In genomic region chr1:110087812-110088738, GRCh38 we compare ENCODE assay signal across 2 cellular contexts.
TF ChIP-seq lines count a peak whose summit lies in the region.

No MANE protein-coding gene starts in this region.

TF ChIP-seq in WTC11, 78 proteins besides CTCF, POLR2A, EP300 and RAD21 (continues in another document):
- TF ChIP-seq, protein P1, sequence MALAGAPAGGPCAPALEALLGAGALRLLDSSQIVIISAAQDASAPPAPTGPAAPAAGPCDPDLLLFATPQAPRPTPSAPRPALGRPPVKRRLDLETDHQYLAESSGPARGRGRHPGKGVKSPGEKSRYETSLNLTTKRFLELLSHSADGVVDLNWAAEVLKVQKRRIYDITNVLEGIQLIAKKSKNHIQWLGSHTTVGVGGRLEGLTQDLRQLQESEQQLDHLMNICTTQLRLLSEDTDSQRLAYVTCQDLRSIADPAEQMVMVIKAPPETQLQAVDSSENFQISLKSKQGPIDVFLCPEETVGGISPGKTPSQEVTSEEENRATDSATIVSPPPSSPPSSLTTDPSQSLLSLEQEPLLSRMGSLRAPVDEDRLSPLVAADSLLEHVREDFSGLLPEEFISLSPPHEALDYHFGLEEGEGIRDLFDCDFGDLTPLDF (CRISPR knock-in tag; IDR thresholded peaks at IDR 0.05): no peak
- TF ChIP-seq ZBTB43 (CRISPR knock-in tag; IDR thresholded peaks at IDR 0.05): no peak
- TF ChIP-seq JUN (CRISPR knock-in tag; IDR thresholded peaks at IDR 0.05): no peak
- TF ChIP-seq EMX1 (CRISPR knock-in tag; IDR thresholded peaks at IDR 0.05): no peak
- TF ChIP-seq, protein P2, sequence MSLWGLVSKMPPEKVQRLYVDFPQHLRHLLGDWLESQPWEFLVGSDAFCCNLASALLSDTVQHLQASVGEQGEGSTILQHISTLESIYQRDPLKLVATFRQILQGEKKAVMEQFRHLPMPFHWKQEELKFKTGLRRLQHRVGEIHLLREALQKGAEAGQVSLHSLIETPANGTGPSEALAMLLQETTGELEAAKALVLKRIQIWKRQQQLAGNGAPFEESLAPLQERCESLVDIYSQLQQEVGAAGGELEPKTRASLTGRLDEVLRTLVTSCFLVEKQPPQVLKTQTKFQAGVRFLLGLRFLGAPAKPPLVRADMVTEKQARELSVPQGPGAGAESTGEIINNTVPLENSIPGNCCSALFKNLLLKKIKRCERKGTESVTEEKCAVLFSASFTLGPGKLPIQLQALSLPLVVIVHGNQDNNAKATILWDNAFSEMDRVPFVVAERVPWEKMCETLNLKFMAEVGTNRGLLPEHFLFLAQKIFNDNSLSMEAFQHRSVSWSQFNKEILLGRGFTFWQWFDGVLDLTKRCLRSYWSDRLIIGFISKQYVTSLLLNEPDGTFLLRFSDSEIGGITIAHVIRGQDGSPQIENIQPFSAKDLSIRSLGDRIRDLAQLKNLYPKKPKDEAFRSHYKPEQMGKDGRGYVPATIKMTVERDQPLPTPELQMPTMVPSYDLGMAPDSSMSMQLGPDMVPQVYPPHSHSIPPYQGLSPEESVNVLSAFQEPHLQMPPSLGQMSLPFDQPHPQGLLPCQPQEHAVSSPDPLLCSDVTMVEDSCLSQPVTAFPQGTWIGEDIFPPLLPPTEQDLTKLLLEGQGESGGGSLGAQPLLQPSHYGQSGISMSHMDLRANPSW (CRISPR knock-in tag; conservative IDR thresholded peaks at IDR 0.05; ENCODE audit: low read depth): no peak
- TF ChIP-seq ELF4 (CRISPR knock-in tag; IDR thresholded peaks at IDR 0.05; ENCODE audit: low read depth): no peak
- TF ChIP-seq IRF2 (CRISPR knock-in tag; IDR thresholded peaks at IDR 0.05; ENCODE audit: borderline replicate concordance, low read depth): no peak
- TF ChIP-seq SMAD3 (CRISPR knock-in tag; IDR thresholded peaks at IDR 0.05; ENCODE audit: borderline replicate concordance): no peak
- TF ChIP-seq ZNF263 (CRISPR knock-in tag; IDR thresholded peaks at IDR 0.05; ENCODE audit: low read depth): no peak
- TF ChIP-seq PRDM15 (CRISPR knock-in tag; IDR thresholded peaks at IDR 0.05): no peak
- no peak for TF ChIP-seq ZNF232 (CRISPR knock-in tag; IDR thresholded peaks at IDR 0.05)
- TF ChIP-seq, protein P3, sequence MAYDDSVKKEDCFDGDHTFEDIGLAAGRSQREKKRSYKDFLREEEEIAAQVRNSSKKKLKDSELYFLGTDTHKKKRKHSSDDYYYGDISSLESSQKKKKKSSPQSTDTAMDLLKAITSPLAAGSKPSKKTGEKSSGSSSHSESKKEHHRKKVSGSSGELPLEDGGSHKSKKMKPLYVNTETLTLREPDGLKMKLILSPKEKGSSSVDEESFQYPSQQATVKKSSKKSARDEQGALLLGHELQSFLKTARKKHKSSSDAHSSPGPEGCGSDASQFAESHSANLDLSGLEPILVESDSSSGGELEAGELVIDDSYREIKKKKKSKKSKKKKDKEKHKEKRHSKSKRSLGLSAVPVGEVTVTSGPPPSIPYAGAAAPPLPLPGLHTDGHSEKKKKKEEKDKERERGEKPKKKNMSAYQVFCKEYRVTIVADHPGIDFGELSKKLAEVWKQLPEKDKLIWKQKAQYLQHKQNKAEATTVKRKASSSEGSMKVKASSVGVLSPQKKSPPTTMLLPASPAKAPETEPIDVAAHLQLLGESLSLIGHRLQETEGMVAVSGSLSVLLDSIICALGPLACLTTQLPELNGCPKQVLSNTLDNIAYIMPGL (CRISPR knock-in tag; IDR thresholded peaks at IDR 0.05): no peak
- TF ChIP-seq FOXJ3 (CRISPR knock-in tag; IDR thresholded peaks at IDR 0.05; ENCODE audit: borderline replicate concordance): no peak
- no peak for TF ChIP-seq OVOL2 (CRISPR knock-in tag; IDR thresholded peaks at IDR 0.05; ENCODE audit: borderline replicate concordance)
- no peak for TF ChIP-seq ATF1 (CRISPR knock-in tag; IDR thresholded peaks at IDR 0.05)
- TF ChIP-seq, protein P4, sequence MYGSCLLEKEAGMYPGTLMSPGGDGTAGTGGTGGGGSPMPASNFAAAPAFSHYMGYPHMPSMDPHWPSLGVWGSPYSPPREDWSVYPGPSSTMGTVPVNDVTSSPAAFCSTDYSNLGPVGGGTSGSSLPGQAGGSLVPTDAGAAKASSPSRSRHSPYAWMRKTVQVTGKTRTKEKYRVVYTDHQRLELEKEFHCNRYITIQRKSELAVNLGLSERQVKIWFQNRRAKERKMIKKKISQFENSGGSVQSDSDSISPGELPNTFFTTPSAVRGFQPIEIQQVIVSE (CRISPR knock-in tag; IDR thresholded peaks at IDR 0.05; ENCODE audit: borderline replicate concordance): no peak
- no peak for TF ChIP-seq CBFB (CRISPR knock-in tag; IDR thresholded peaks at IDR 0.05; ENCODE audit: low read depth)

TF ChIP-seq in H1, 55 proteins besides CTCF, POLR2A, EP300 and RAD21:
- no peak for TF ChIP-seq GABPA (IDR thresholded peaks at IDR 0.05; ENCODE audit: borderline replicate concordance, insufficient read depth, low read length)
- TF ChIP-seq RBBP5 (IDR thresholded peaks at IDR 0.05; ENCODE audit: borderline replicate concordance, low read depth, low read length): no peak
- TF ChIP-seq EZH2 (IDR thresholded peaks at IDR 0.05; ENCODE audit: low read depth, low read length, severe bottlenecking): no peak
